ENCODE assay signal across 24 cellular contexts in genomic region chr3:89411211-89411610, GRCh38.
"Had no signal": no experiment of that assay in that cellular context is flagged by ENCODE, and none has a peak within 500 bp of the region (broad histone marks: within the 10 kb centered on the region; RNA-seq: fewer than 3 reads in every experiment).

No MANE protein-coding gene starts in this region.

- H3K4me3 ChIP-seq: cardiac muscle cell had no signal

- H3K27me3 Mint-ChIP-seq: activated CD4-positive, alpha-beta memory T cell treated with anti-CD3 and anti-CD28 coated beads, Interleukin-2, amount 10 ng/mL, durations not matched to agents 7 days and 5 days; activated CD4-positive, alpha-beta T cell treated with anti-CD3 and anti-CD28 coated beads, Interleukin-2, amount 10 ng/mL, durations not matched to agents 7 days and 5 days; activated naive CD4-positive, alpha-beta T cell treated with anti-CD3 and anti-CD28 coated beads, Interleukin-2, amount 10 ng/mL, durations not matched to agents 7 days and 5 days; activated naive CD8-positive, alpha-beta T cell treated with anti-CD3 and anti-CD28 coated beads for 36 hours; T-helper 17 cell had no signal

- H3K9me3 Mint-ChIP-seq: activated CD4-positive, alpha-beta memory T cell treated with anti-CD3 and anti-CD28 coated beads, Interleukin-2, amount 10 ng/mL, durations not matched to agents 7 days and 5 days; activated naive CD4-positive, alpha-beta T cell treated with anti-CD3 and anti-CD28 coated beads, Interleukin-2, amount 10 ng/mL, durations not matched to agents 7 days and 5 days had no signal

- H3K27me3 ChIP-seq: brain microvascular endothelial cell, cardiac muscle cell had no signal

- H3K27ac ChIP-seq: brain microvascular endothelial cell, cardiac muscle cell had no signal

- H3K36me3 Mint-ChIP-seq: activated naive CD4-positive, alpha-beta T cell treated with anti-CD3 and anti-CD28 coated beads, Interleukin-2, amount 10 ng/mL, durations not matched to agents 7 days and 5 days; activated naive CD8-positive, alpha-beta T cell treated with anti-CD3 and anti-CD28 coated beads for 36 hours had no signal

- FAIRE-seq: TTC549 had no signal

- H3K4me3 Mint-ChIP-seq: activated CD4-positive, alpha-beta memory T cell treated with anti-CD3 and anti-CD28 coated beads, Interleukin-2, amount 10 ng/mL, durations not matched to agents 7 days and 5 days; activated CD4-positive, alpha-beta T cell treated with anti-CD3 and anti-CD28 coated beads, Interleukin-2, amount 10 ng/mL, durations not matched to agents 7 days and 5 days; activated naive CD4-positive, alpha-beta T cell treated with anti-CD3 and anti-CD28 coated beads, Interleukin-2, amount 10 ng/mL, durations not matched to agents 7 days and 5 days; activated naive CD8-positive, alpha-beta T cell treated with anti-CD3 and anti-CD28 coated beads for 36 hours; T-helper 17 cell had no signal

- DNase-seq: activated CD4-positive, alpha-beta memory T cell treated with anti-CD3 and anti-CD28 coated beads, Interleukin-2, amount 10 ng/mL, durations not matched to agents 7 days and 5 days; activated CD4-positive, alpha-beta T cell treated with anti-CD3 and anti-CD28 coated beads, Interleukin-2, amount 10 ng/mL, durations not matched to agents 7 days and 5 days; activated CD4-positive, CD25-positive, alpha-beta regulatory T cell; activated gamma-delta T cell treated with Interleukin-2 at 50 U/mL for 16 hours; activated naive CD4-positive, alpha-beta T cell treated with anti-CD3 and anti-CD28 coated beads, Interleukin-2, amount 10 ng/mL, durations not matched to agents 7 days and 5 days; activated naive CD8-positive, alpha-beta T cell treated with anti-CD3 and anti-CD28 coated beads for 36 hours; activated T-cell treated with anti-CD3 and anti-CD28 coated beads for 4 hours; activated T-cell treated with anti-CD3 and anti-CD28 coated beads, Interleukin-2, amount 50 U/mL, for 48 hours; brain microvascular endothelial cell; IMR-90; KBM-7; NCI-H1048; NCI-H187; NCI-H2227 treated with DMSO at 0.1 percent for 48 hours; NCI-H446 treated with DMSO at 0.1 percent for 48 hours; NCI-H524 treated with DMSO at 0.1 percent for 48 hours; NK-92 treated with Interleukin-12 subunit alpha and Interleukin-12 subunit beta, amount 100 ng/mL, for 24 hours; PC-3; SHP77 treated with DMSO at 0.1 percent for 48 hours; T-helper 17 cell; T-helper 9 cell had no signal

- H3K4me1 Mint-ChIP-seq: activated CD4-positive, alpha-beta memory T cell treated with anti-CD3 and anti-CD28 coated beads, Interleukin-2, amount 10 ng/mL, durations not matched to agents 7 days and 5 days; activated CD4-positive, alpha-beta T cell treated with anti-CD3 and anti-CD28 coated beads, Interleukin-2, amount 10 ng/mL, durations not matched to agents 7 days and 5 days; activated naive CD4-positive, alpha-beta T cell treated with anti-CD3 and anti-CD28 coated beads, Interleukin-2, amount 10 ng/mL, durations not matched to agents 7 days and 5 days; activated naive CD8-positive, alpha-beta T cell treated with anti-CD3 and anti-CD28 coated beads for 36 hours; T-helper 17 cell had no signal

- H3K36me3 ChIP-seq: brain microvascular endothelial cell, cardiac muscle cell had no signal

- H3K27ac Mint-ChIP-seq: activated CD4-positive, alpha-beta memory T cell treated with anti-CD3 and anti-CD28 coated beads, Interleukin-2, amount 10 ng/mL, durations not matched to agents 7 days and 5 days; activated CD4-positive, alpha-beta T cell treated with anti-CD3 and anti-CD28 coated beads, Interleukin-2, amount 10 ng/mL, durations not matched to agents 7 days and 5 days; activated naive CD4-positive, alpha-beta T cell treated with anti-CD3 and anti-CD28 coated beads, Interleukin-2, amount 10 ng/mL, durations not matched to agents 7 days and 5 days; activated naive CD8-positive, alpha-beta T cell treated with anti-CD3 and anti-CD28 coated beads for 36 hours; activated T-helper 2 cell treated with anti-CD3 and anti-CD28 coated beads, Interferon-gamma antibody, Interleukin-2, Interleukin-4, amounts not matched to agents 10 μg/mL and 5 μg/mL and 100 μg/mL, durations not matched to agents 14 hours and 24 hours and 36 hours; T-helper 17 cell had no signal
